Comparison of ENCODE assay signal across 16 cellular contexts in genomic region chr12:57435288-57435687, GRCh38. TPM values are rescaled to one million over a fixed set of nuclear protein-coding genes. Genes with fewer than 3 reads are reported as not detected.
A peak's percentile ranks its signal among the peaks of the same experiment; 100 is the strongest.
DNase-seq lines count a peak whose midpoint lies in the region; ATAC-seq and TF ChIP-seq lines count a peak whose summit lies in the region.
"Had no signal": no experiment of that assay in that cellular context is flagged by ENCODE, and none has a peak within 500 bp of the region (broad histone marks: within the 10 kb centered on the region; RNA-seq: fewer than 3 reads in every experiment).

No MANE protein-coding gene starts in this region.

- POLR2A ChIA-PET in activated CD4-positive, alpha-beta memory T cell treated with anti-CD3 and anti-CD28 coated beads, Interleukin-2, amount 10 ng/mL, durations not matched to agents 7 days and 5 days (lab: Charles Lee) = interaction anchor here (1.4 kb wide), 1 partner anchor 710 kb away, joined by 4 read pairs; the partner anchor contains the start of gene NACA
- POLR2A ChIA-PET in activated CD4-positive, alpha-beta memory T cell treated with anti-CD3 and anti-CD28 coated beads for 36 hours (lab: Charles Lee) = no interaction called here
- POLR2A ChIA-PET in OCI-LY7 (lab: Charles Lee) = no interaction called here

- in situ Hi-C loops in GM23248 (cut with MboI) = no loop called here

- peaks cover 14% of the 10 kb centered on the region for H3K4me1 ChIP-seq in OCI-LY7 (ENCODE audit: insufficient read depth, low read length, poor library complexity, severe bottlenecking)
- peaks cover 4% of the 10 kb centered on the region for H3K4me1 ChIP-seq in osteoblast (ENCODE audit: insufficient read depth, low read length)
- H3K4me1 ChIP-seq in GM23248 (ENCODE audit: insufficient read depth) = peaks cover 4% of the 10 kb centered on the region; the same call in 1 of the 2 replicates

- CTCF ChIA-PET in activated CD4-positive, alpha-beta memory T cell treated with anti-CD3 and anti-CD28 coated beads, Interleukin-2, amount 10 ng/mL, durations not matched to agents 7 days and 5 days (lab: Charles Lee) = interaction anchor here (1.0 to 1.9 kb wide), 5 partner anchors 18 to 192 kb away, joined by 3 to 12 read pairs (median 3); partner anchors contain the start of genes ARHGAP9, DCTN2 and INHBE
- CTCF ChIA-PET in activated CD4-positive, alpha-beta memory T cell treated with anti-CD3 and anti-CD28 coated beads for 36 hours (lab: Charles Lee) = interaction anchor here (1.6 to 2.4 kb wide), 3 partner anchors 18 to 24 kb away, joined by 7 to 11 read pairs (median 9); partner anchors contain the start of genes GLI1 and INHBE
- CTCF ChIA-PET in OCI-LY7 (lab: Charles Lee; ENCODE audit: unreplicated experiment) = no interaction called here

- H3K9me2 ChIP-seq in OCI-LY7 (ENCODE audit: insufficient read depth, low read length) (no peaks in the 10 kb centered on the region), GM23248 (ENCODE audit: insufficient read depth) (no peaks in the 10 kb centered on the region)
- H3K9me2 ChIP-seq: SK-N-SH had no signal

- whole genome bisulfite sequencing in GM23248 (ENCODE audit: low coverage in 1 of 2, low lambda C conversion rate in 2 of 2, missing lambda C conversion rate in 2 of 2), 2 experiments = 54 to 65% methylated on average over 4 of the region's 4 CpGs

- TF ChIP-seq CTCF in OCI-LY7 (conservative IDR thresholded peaks at IDR 0.05; ENCODE audit: low read length) (no peak), osteoblast (IDR thresholded peaks at IDR 0.05; ENCODE audit: extremely low read depth, low read depth, low read length) (no peak)

- no peak for ATAC-seq in effector memory CD8-positive, alpha-beta T cell (replicated peaks)
- ATAC-seq in HG03025 (IDR thresholded peaks at IDR 0.05; ENCODE audit: low FRiP score, unreplicated experiment) = no peak
- ATAC-seq: activated CD4-positive, CD25-positive, alpha-beta regulatory T cell treated with anti-CD3 and anti-CD28 coated beads, Interleukin-2, amount 50 U/mL, for 24 hours had no signal

- H3K36me3 ChIP-seq in OCI-LY7 (ENCODE audit: insufficient read depth, low read length) = no peaks in the 10 kb centered on the region
- H3K36me3 ChIP-seq in osteoblast (ENCODE audit: insufficient read depth, low read length) = no peaks in the 10 kb centered on the region
- H3K36me3 ChIP-seq in GM23248 (ENCODE audit: low read depth) = no peaks in the 10 kb centered on the region

- peak; percentile 39 for DNase-seq in activated CD4-positive, alpha-beta memory T cell treated with anti-CD3 and anti-CD28 coated beads, Interleukin-2, amount 10 ng/mL, durations not matched to agents 7 days and 5 days
- no peak for DNase-seq in activated CD4-positive, alpha-beta memory T cell treated with anti-CD3 and anti-CD28 coated beads for 36 hours
- DNase-seq in OCI-LY7 (ENCODE audit: low spot score) (no peak), osteoblast (ENCODE audit: insufficient read length, low spot score, missing footprints) (no peak), GM23248 (no peak)
- no peak for DNase-seq in effector memory CD8-positive, alpha-beta T cell
- DNase-seq in activated effector memory CD4-positive, alpha-beta T cell treated with anti-CD3 and anti-CD28 coated beads, Interleukin-2, amount 50 U/mL, for 16 hours = no peak
- DNase-seq: Calu3, NCI-H2227 treated with DMSO at 0.1 percent for 48 hours, occipital lobe, SK-N-SH had no signal

- H3K9me3 ChIP-seq in OCI-LY7 (ENCODE audit: low read length) = no peaks in the 10 kb centered on the region
- no peaks in the 10 kb centered on the region for H3K9me3 ChIP-seq in osteoblast (ENCODE audit: low read depth, low read length)
- H3K9me3 ChIP-seq in GM23248 (ENCODE audit: low read depth) = no peaks in the 10 kb centered on the region
- H3K9me3 ChIP-seq: SK-N-SH had no signal

- H2AFZ ChIP-seq in OCI-LY7 (ENCODE audit: low read length) (peak overlapping the region; percentile 62; the same call in 1 of the 2 replicates), osteoblast (ENCODE audit: low read length) (peak overlapping the region; percentile 62), GM23248 (no peak overlapping the region)

- H3K27me3 ChIP-seq in osteoblast (ENCODE audit: insufficient read depth, low read length) = no peaks in the 10 kb centered on the region
- H3K27me3 ChIP-seq in GM23248 (replicated peaks; ENCODE audit: insufficient read depth) = no peaks in the 10 kb centered on the region

- H3K9ac ChIP-seq in GM23248 = no peak overlapping the region
- H3K9ac ChIP-seq: SK-N-SH had no signal

- H3K4me1 Mint-ChIP-seq in activated CD4-positive, alpha-beta memory T cell treated with anti-CD3 and anti-CD28 coated beads, Interleukin-2, amount 10 ng/mL, durations not matched to agents 7 days and 5 days = peaks cover 17% of the 10 kb centered on the region
- peaks cover 17% of the 10 kb centered on the region for H3K4me1 Mint-ChIP-seq in activated CD4-positive, alpha-beta memory T cell treated with anti-CD3 and anti-CD28 coated beads for 36 hours (ENCODE audit: low read depth)
- H3K4me1 Mint-ChIP-seq in effector memory CD8-positive, alpha-beta T cell (ENCODE audit: low read depth in 2 of 2) = peaks cover 10 to 13% of the 10 kb centered on the region in 2 donors

- intact Hi-C loops in activated CD4-positive, alpha-beta memory T cell treated with anti-CD3 and anti-CD28 coated beads for 36 hours (cut with micrococcal nuclease) = no loop called here
- intact Hi-C loops in OCI-LY7 (cut with micrococcal nuclease; ENCODE audit: unreplicated experiment) = no loop called here

- no peak overlapping the region for H3K27ac ChIP-seq in OCI-LY7 (ENCODE audit: low read depth, low read length, poor library complexity, severe bottlenecking)
- no peak overlapping the region for H3K27ac ChIP-seq in osteoblast (ENCODE audit: low read depth, low read length)
- H3K27ac ChIP-seq in GM23248 = no peak overlapping the region

- H3K4me2 ChIP-seq in OCI-LY7 (ENCODE audit: low read length) (no peak overlapping the region), osteoblast (ENCODE audit: insufficient read depth, low read length) (no peak overlapping the region), GM23248 (ENCODE audit: unreplicated experiment) (no peak overlapping the region)
- H3K4me2 ChIP-seq: SK-N-SH, smooth muscle cell had no signal

- no TSS peak for BruUV-seq in OCI-LY7 (replicated peaks; lab: Mats Ljungman, UMichigan)

- H3K4me3 ChIP-seq in OCI-LY7 (ENCODE audit: low read depth, low read length, poor library complexity, severe bottlenecking) = no peak overlapping the region
- H3K4me3 ChIP-seq in osteoblast (ENCODE audit: insufficient read depth, low read length) = no peak overlapping the region
- no peak overlapping the region for H3K4me3 ChIP-seq in GM23248
- H3K4me3 ChIP-seq: smooth muscle cell had no signal

- H3K79me2 ChIP-seq in OCI-LY7 (ENCODE audit: insufficient read depth, low read depth, low read length) (peaks cover under 1% of the 10 kb centered on the region; the same call in 1 of the 2 replicates), osteoblast (ENCODE audit: insufficient read depth, low read length) (peaks cover 3% of the 10 kb centered on the region), GM23248 (ENCODE audit: insufficient read depth) (no peaks in the 10 kb centered on the region)

- H3K9me3 Mint-ChIP-seq in activated CD4-positive, alpha-beta memory T cell treated with anti-CD3 and anti-CD28 coated beads, Interleukin-2, amount 10 ng/mL, durations not matched to agents 7 days and 5 days = no peaks in the 10 kb centered on the region
- no peaks in the 10 kb centered on the region for H3K9me3 Mint-ChIP-seq in activated CD4-positive, alpha-beta memory T cell treated with anti-CD3 and anti-CD28 coated beads for 36 hours
- no peaks in the 10 kb centered on the region for H3K9me3 Mint-ChIP-seq in effector memory CD8-positive, alpha-beta T cell

- H4K20me1 ChIP-seq in OCI-LY7 (ENCODE audit: insufficient read depth, low read length) (no peaks in the 10 kb centered on the region), osteoblast (ENCODE audit: insufficient read depth, low read length) (no peaks in the 10 kb centered on the region), GM23248 (ENCODE audit: insufficient read depth) (no peaks in the 10 kb centered on the region)

- peaks cover 5% of the 10 kb centered on the region for H3K27me3 Mint-ChIP-seq in activated CD4-positive, alpha-beta memory T cell treated with anti-CD3 and anti-CD28 coated beads, Interleukin-2, amount 10 ng/mL, durations not matched to agents 7 days and 5 days
- H3K27me3 Mint-ChIP-seq in activated CD4-positive, alpha-beta memory T cell treated with anti-CD3 and anti-CD28 coated beads for 36 hours = no peaks in the 10 kb centered on the region
- peaks cover 0 to 9% of the 10 kb centered on the region in 2 donors for H3K27me3 Mint-ChIP-seq in effector memory CD8-positive, alpha-beta T cell

- H3K4me3 Mint-ChIP-seq in activated CD4-positive, alpha-beta memory T cell treated with anti-CD3 and anti-CD28 coated beads, Interleukin-2, amount 10 ng/mL, durations not matched to agents 7 days and 5 days = peak overlapping the region; percentile 30
- H3K4me3 Mint-ChIP-seq in activated CD4-positive, alpha-beta memory T cell treated with anti-CD3 and anti-CD28 coated beads for 36 hours = no peak overlapping the region
- peak overlapping the region; percentile 51 to 63 for H3K4me3 Mint-ChIP-seq in effector memory CD8-positive, alpha-beta T cell

- peak overlapping the region; percentile 63 for H3K27ac Mint-ChIP-seq in activated CD4-positive, alpha-beta memory T cell treated with anti-CD3 and anti-CD28 coated beads, Interleukin-2, amount 10 ng/mL, durations not matched to agents 7 days and 5 days
- H3K27ac Mint-ChIP-seq in activated CD4-positive, alpha-beta memory T cell treated with anti-CD3 and anti-CD28 coated beads for 36 hours = no peak overlapping the region
- H3K27ac Mint-ChIP-seq in effector memory CD8-positive, alpha-beta T cell = peak overlapping the region; percentile 72 to 81

- peaks cover 6% of the 10 kb centered on the region; the same call in 1 of the 2 replicates for H3F3A ChIP-seq in GM23248 (ENCODE audit: insufficient read depth)

- no peaks in the 10 kb centered on the region for H3K36me3 Mint-ChIP-seq in activated CD4-positive, alpha-beta memory T cell treated with anti-CD3 and anti-CD28 coated beads, Interleukin-2, amount 10 ng/mL, durations not matched to agents 7 days and 5 days (ENCODE audit: low read depth)
- no peaks in the 10 kb centered on the region for H3K36me3 Mint-ChIP-seq in activated CD4-positive, alpha-beta memory T cell treated with anti-CD3 and anti-CD28 coated beads for 36 hours
- H3K36me3 Mint-ChIP-seq in effector memory CD8-positive, alpha-beta T cell (ENCODE audit: insufficient read depth) = peaks cover 14% of the 10 kb centered on the region

RNA-seq across cellular contexts. Expression of gene INHBC, which starts 0.7 kb away (rescaled TPM):
- total RNA-seq in activated CD4-positive, alpha-beta memory T cell treated with anti-CD3 and anti-CD28 coated beads, Interleukin-2, amount 10 ng/mL, durations not matched to agents 7 days and 5 days = not detected
- not detected for total RNA-seq in activated CD4-positive, alpha-beta memory T cell treated with anti-CD3 and anti-CD28 coated beads for 36 hours
- not detected in 2 replicates for total RNA-seq in OCI-LY7 (2014; rRNA removed; shearing (Covaris generic))
- total RNA-seq in OCI-LY7 (2022) = 0.36 and 0.72 TPM in 2 replicates
- not detected in 2 replicates for total RNA-seq in osteoblast
- total RNA-seq in GM23248 (2014; rRNA removed; shearing (Covaris generic)) = not detected in 2 replicates
- 0.09 TPM in 1 of 2 replicates, not detected in the other for polyA plus RNA-seq in GM23248 (2016; fragmentation: Nextera tagmentation; extraction: Ambion mirVana)
- total RNA-seq: Calu3, fibroblast of villous mesenchyme, lung microvascular endothelial cell, occipital lobe, smooth muscle cell had no signal

RNA-seq across cellular contexts. Expression of gene R3HDM2, which starts 4.4 kb away (rescaled TPM):
- 10 to 100 TPM; 70.2 to 71.5 TPM for total RNA-seq in activated CD4-positive, alpha-beta memory T cell treated with anti-CD3 and anti-CD28 coated beads, Interleukin-2, amount 10 ng/mL, durations not matched to agents 7 days and 5 days
- total RNA-seq in activated CD4-positive, alpha-beta memory T cell treated with anti-CD3 and anti-CD28 coated beads for 36 hours = 10 to 100 TPM; 42.2 to 51.4 TPM
- total RNA-seq in OCI-LY7 (2014; rRNA removed; shearing (Covaris generic)) = 15.0 and 25.8 TPM in 2 replicates
- total RNA-seq in OCI-LY7 (2022) (47.2 and 65.7 TPM in 2 replicates), osteoblast (23.2 and 25.0 TPM in 2 replicates)
- total RNA-seq in GM23248 (2014; rRNA removed; shearing (Covaris generic)) = 16.9 and 27.6 TPM in 2 replicates
- 16.2 and 17.0 TPM in 2 replicates for polyA plus RNA-seq in GM23248 (2016; fragmentation: Nextera tagmentation; extraction: Ambion mirVana)

RNA-seq across cellular contexts. Expression of gene INHBE, which starts 19.8 kb away (rescaled TPM):
- total RNA-seq in activated CD4-positive, alpha-beta memory T cell treated with anti-CD3 and anti-CD28 coated beads, Interleukin-2, amount 10 ng/mL, durations not matched to agents 7 days and 5 days = under 1 TPM in 1 of 2 experiments, not detected in 1; 0.08 TPM
- under 1 TPM; 0.34 to 0.69 TPM for total RNA-seq in activated CD4-positive, alpha-beta memory T cell treated with anti-CD3 and anti-CD28 coated beads for 36 hours
- 3.2 and 3.9 TPM in 2 replicates for total RNA-seq in OCI-LY7 (2014; rRNA removed; shearing (Covaris generic))
- total RNA-seq in OCI-LY7 (2022) (3.4 and 4.0 TPM in 2 replicates), osteoblast (0.88 and 3.3 TPM in 2 replicates)
- total RNA-seq in GM23248 (2014; rRNA removed; shearing (Covaris generic)) = 0.65 and 0.76 TPM in 2 replicates
- 0.23 and 0.24 TPM in 2 replicates for polyA plus RNA-seq in GM23248 (2016; fragmentation: Nextera tagmentation; extraction: Ambion mirVana)
- total RNA-seq: lung microvascular endothelial cell, occipital lobe had no signal

RNA-seq across cellular contexts. Expression of gene GLI1, which starts 24.3 kb away (rescaled TPM):
- total RNA-seq in activated CD4-positive, alpha-beta memory T cell treated with anti-CD3 and anti-CD28 coated beads, Interleukin-2, amount 10 ng/mL, durations not matched to agents 7 days and 5 days = under 1 TPM; 0.30 to 0.48 TPM
- total RNA-seq in activated CD4-positive, alpha-beta memory T cell treated with anti-CD3 and anti-CD28 coated beads for 36 hours = under 1 TPM in 1 of 2 experiments, not detected in 1; 0.07 TPM
- 3.9 and 4.6 TPM in 2 replicates for total RNA-seq in OCI-LY7 (2014; rRNA removed; shearing (Covaris generic))
- total RNA-seq in OCI-LY7 (2022) (6.0 and 6.5 TPM in 2 replicates), osteoblast (0.29 and 0.36 TPM in 2 replicates)
- total RNA-seq in GM23248 (2014; rRNA removed; shearing (Covaris generic)) = 0.63 and 1.8 TPM in 2 replicates
- polyA plus RNA-seq in GM23248 (2016; fragmentation: Nextera tagmentation; extraction: Ambion mirVana) = 0.89 and 1.0 TPM in 2 replicates
- total RNA-seq: lung microvascular endothelial cell had no signal

RNA-seq across cellular contexts. Expression of gene ARHGAP9, which starts 44.4 kb away (rescaled TPM):
- total RNA-seq in activated CD4-positive, alpha-beta memory T cell treated with anti-CD3 and anti-CD28 coated beads, Interleukin-2, amount 10 ng/mL, durations not matched to agents 7 days and 5 days = 100 to 1,000 TPM; 171 to 188 TPM
- total RNA-seq in activated CD4-positive, alpha-beta memory T cell treated with anti-CD3 and anti-CD28 coated beads for 36 hours = 10 to 100 TPM; 78.9 to 88.4 TPM
- 66.2 and 70.1 TPM in 2 replicates for total RNA-seq in OCI-LY7 (2014; rRNA removed; shearing (Covaris generic))
- 105 and 111 TPM in 2 replicates for total RNA-seq in OCI-LY7 (2022)
- 0.29 and 0.36 TPM in 2 replicates for total RNA-seq in osteoblast
- 0.11 TPM in 1 of 2 replicates, not detected in the other for total RNA-seq in GM23248 (2014; rRNA removed; shearing (Covaris generic))
- polyA plus RNA-seq in GM23248 (2016; fragmentation: Nextera tagmentation; extraction: Ambion mirVana) = 0.48 and 0.61 TPM in 2 replicates
- total RNA-seq: Calu3, lung microvascular endothelial cell had no signal
- polyA plus RNA-seq: smooth muscle cell had no signal
